Comparison of ENCODE assay signal across 17 cellular contexts in genomic region chr1:9031077-9031476, GRCh38. TPM values are rescaled to one million over a fixed set of nuclear protein-coding genes. Genes with fewer than 3 reads are reported as not detected.
"Had no signal": no experiment of that assay in that cellular context is flagged by ENCODE, and none has a peak within 500 bp of the region (broad histone marks: within the 10 kb centered on the region; RNA-seq: fewer than 3 reads in every experiment).

No MANE protein-coding gene starts in this region.

RNA-seq across cellular contexts. Expression of gene SLC2A7, which starts 4.9 kb away (rescaled TPM):
- total RNA-seq: activated B cell treated with CpG ODN at 0.5 μM for 24 hours; activated CD4-positive, alpha-beta memory T cell treated with anti-CD3 and anti-CD28 coated beads for 36 hours; activated CD4-positive, alpha-beta T cell treated with anti-CD3 and anti-CD28 coated beads, Interleukin-2, amount 10 ng/mL, durations not matched to agents 24 days and 14 days; activated CD8-positive, alpha-beta memory T cell treated with anti-CD3 and anti-CD28 coated beads for 36 hours; activated naive CD4-positive, alpha-beta T cell treated with anti-CD3 and anti-CD28 coated beads for 36 hours; activated naive CD4-positive, alpha-beta T cell treated with anti-CD3 and anti-CD28 coated beads, Interleukin-2, amount 50 U/mL, for 72 hours; activated T-cell treated with anti-CD3 and anti-CD28 coated beads, Interleukin-2, amount 50 U/mL, for 4 hours; activated T-helper 1 cell treated with anti-CD3 and anti-CD28 coated beads, Interleukin-12 subunit alpha, Interleukin-12 subunit beta, Interleukin-2, Interleukin-4 antibody, amounts not matched to agents 30 ng/mL and 10 ng/mL and 1 ng/mL, durations not matched to agents 14 hours and 24 hours and 36 hours; activated T-helper 17 cell treated with anti-CD3 and anti-CD28 coated beads, Interleukin-2, amount 50 U/mL, for 72 hours; adrenal gland; aorta; astrocyte; body of pancreas; breast epithelium; cardiac septum had no signal
- polyA plus RNA-seq: adrenal gland, aorta had no signal

RNA-seq across cellular contexts. Expression of gene SLC2A5, which starts 38.4 kb away (rescaled TPM):
- total RNA-seq: activated CD4-positive, alpha-beta memory T cell treated with anti-CD3 and anti-CD28 coated beads for 36 hours; activated CD4-positive, alpha-beta T cell treated with anti-CD3 and anti-CD28 coated beads, Interleukin-2, amount 10 ng/mL, durations not matched to agents 24 days and 14 days; activated CD8-positive, alpha-beta memory T cell treated with anti-CD3 and anti-CD28 coated beads for 36 hours; activated CD8-positive, alpha-beta T cell treated with anti-CD3 and anti-CD28 coated beads for 36 hours; activated naive CD4-positive, alpha-beta T cell treated with anti-CD3 and anti-CD28 coated beads for 36 hours; activated naive CD4-positive, alpha-beta T cell treated with anti-CD3 and anti-CD28 coated beads, Interleukin-2, amount 50 U/mL, for 72 hours; activated T-cell treated with anti-CD3 and anti-CD28 coated beads, Interleukin-2, amount 50 U/mL, for 4 hours; activated T-cell treated with anti-CD3 and anti-CD28 coated beads, Interleukin-2, amount 50 U/mL, for 72 hours had no signal
